1 cellular context compared by ENCODE assay signal in genomic region chr14:32545109-32545857, GRCh38.
TF ChIP-seq lines count a peak whose summit lies in the region.

No MANE protein-coding gene starts in this region.

TF ChIP-seq in GM23338, 12 proteins besides CTCF, POLR2A, EP300 and RAD21 (continued from another document):
- TF ChIP-seq ZNF462 (CRISPR knock-in tag; IDR thresholded peaks at IDR 0.05) (no peak), NANOG (IDR thresholded peaks at IDR 0.05; ENCODE audit: borderline replicate concordance) (no peak), JUNB (IDR thresholded peaks at IDR 0.05; ENCODE audit: unreplicated experiment) (no peak), EZH2phosphoT487 (IDR thresholded peaks at IDR 0.05; ENCODE audit: unreplicated experiment) (no peak), ETS1 (IDR thresholded peaks at IDR 0.05) (no peak), POLR2AphosphoS5 (IDR thresholded peaks at IDR 0.05; ENCODE audit: low read depth) (no peak)
